8 cellular contexts compared by ENCODE assay signal in genomic region chr12:25958254-25959068, GRCh38. TPM values are rescaled to one million over a fixed set of nuclear protein-coding genes. Genes with fewer than 3 reads are reported as not detected.
DNase-seq lines count a peak whose midpoint lies in the region; ATAC-seq and TF ChIP-seq lines count a peak whose summit lies in the region.

RASSF8 (plus strand) TSS chr12:25958682; CDS start chr12:26055344, 96,662 bp downstream.

- TF ChIP-seq CTCF in BE2C (IDR thresholded peaks at IDR 0.05; ENCODE audit: low read depth, low read length) (no peak), nephron progenitor cell (IDR thresholded peaks at IDR 0.05) (no peak), OCI-LY7 (conservative IDR thresholded peaks at IDR 0.05; ENCODE audit: low read length) (no peak)

- H3K36me3 Mint-ChIP-seq in activated naive CD8-positive, alpha-beta T cell, result no peaks in the 10 kb centered on the region
- H3K36me3 Mint-ChIP-seq in nephron progenitor cell (ENCODE audit: low read depth), result peaks cover 31% of the 10 kb centered on the region

- no peaks in the 10 kb centered on the region for H3K9me2 ChIP-seq in OCI-LY7 (ENCODE audit: insufficient read depth, low read length)

- no peak within 1 kb of the TSS for H3K27ac ChIP-seq in OCI-LY7 (ENCODE audit: low read depth, low read length, poor library complexity, severe bottlenecking)

- peak within 1 kb of the TSS; percentile 65 for H3K4me3 ChIP-seq in BE2C (ENCODE audit: low read depth, low read length)
- H3K4me3 ChIP-seq in OCI-LY7 (ENCODE audit: low read depth, low read length, poor library complexity, severe bottlenecking), result no peak within 1 kb of the TSS

- H3K9me3 Mint-ChIP-seq in activated naive CD8-positive, alpha-beta T cell (ENCODE audit: low read depth), result no peaks in the 10 kb centered on the region
- peaks cover 4% of the 10 kb centered on the region for H3K9me3 Mint-ChIP-seq in nephron progenitor cell

- peaks cover 28% of the 10 kb centered on the region for H3K27me3 Mint-ChIP-seq in activated naive CD8-positive, alpha-beta T cell
- peaks cover 4% of the 10 kb centered on the region for H3K27me3 Mint-ChIP-seq in nephron progenitor cell (ENCODE audit: low read depth, poor library complexity)

- no peaks in the 10 kb centered on the region for H3K79me2 ChIP-seq in OCI-LY7 (ENCODE audit: insufficient read depth, low read depth, low read length)

- no peak within 1 kb of the TSS for H2AFZ ChIP-seq in OCI-LY7 (ENCODE audit: low read length)

- peaks cover 6% of the 10 kb centered on the region; the same call in 1 of the 2 replicates for H3K4me1 ChIP-seq in BE2C
- H3K4me1 ChIP-seq in OCI-LY7 (ENCODE audit: insufficient read depth, low read length, poor library complexity, severe bottlenecking), result no peaks in the 10 kb centered on the region

- peaks cover 31% of the 10 kb centered on the region for H3K27me3 ChIP-seq in BE2C

- no peak within 1 kb of the TSS for H3K4me2 ChIP-seq in OCI-LY7 (ENCODE audit: low read length)

- intact Hi-C loops in OCI-LY7 (cut with micrococcal nuclease; ENCODE audit: unreplicated experiment), result no loop called here

- CTCF ChIA-PET in OCI-LY7 (lab: Charles Lee; ENCODE audit: unreplicated experiment), result no interaction called here

- H4K20me1 ChIP-seq in OCI-LY7 (ENCODE audit: insufficient read depth, low read length), result no peaks in the 10 kb centered on the region

- H3K4me1 Mint-ChIP-seq in activated naive CD8-positive, alpha-beta T cell (ENCODE audit: low read depth), result peaks cover 15% of the 10 kb centered on the region
- peaks cover 56% of the 10 kb centered on the region for H3K4me1 Mint-ChIP-seq in nephron progenitor cell

- H3K9me3 ChIP-seq in BE2C, result no peaks in the 10 kb centered on the region; the same call in 1 of the 2 replicates
- H3K9me3 ChIP-seq in OCI-LY7 (ENCODE audit: low read length), result no peaks in the 10 kb centered on the region

- peak; percentile 58 for ATAC-seq in GM18517 (IDR thresholded peaks at IDR 0.05; ENCODE audit: unreplicated experiment)
- ATAC-seq in HG02970 (IDR thresholded peaks at IDR 0.05; ENCODE audit: low FRiP score, unreplicated experiment), result peak; percentile 93

- H3K36me3 ChIP-seq in BE2C (no peaks in the 10 kb centered on the region), OCI-LY7 (ENCODE audit: insufficient read depth, low read length) (no peaks in the 10 kb centered on the region)

- DNase-seq in BE2C, result peak; percentile 77
- DNase-seq in NCI-H226, result peak; percentile 66
- DNase-seq in germinal center (ENCODE audit: low spot score), result peak; percentile 57
- DNase-seq in nephron progenitor cell, result peak; percentile 83
- DNase-seq in OCI-LY7 (ENCODE audit: low spot score), result no peak

- no peak within 1 kb of the TSS for H3K27ac Mint-ChIP-seq in activated naive CD8-positive, alpha-beta T cell
- peak within 1 kb of the TSS; percentile 99 for H3K27ac Mint-ChIP-seq in nephron progenitor cell

- no TSS peak for BruUV-seq in OCI-LY7 (replicated peaks; lab: Mats Ljungman, UMichigan)

- POLR2A ChIA-PET in OCI-LY7 (lab: Charles Lee), result no interaction called here

- peak within 1 kb of the TSS; percentile 84 for H3K4me3 Mint-ChIP-seq in activated naive CD8-positive, alpha-beta T cell
- peak within 1 kb of the TSS; percentile 97 for H3K4me3 Mint-ChIP-seq in nephron progenitor cell

RNA-seq across cellular contexts. Expression of gene RASSF8, which starts in this region (rescaled TPM):
- polyA plus RNA-seq in BE2C (2012; ENCODE audit: insufficient read depth, insufficient read length, low read depth), result 1.3 TPM
- total RNA-seq in OCI-LY7 (2014; rRNA removed; shearing (Covaris generic)), result not detected in 2 replicates
- not detected in 2 replicates for total RNA-seq in OCI-LY7 (2022)
